ENCODE assay signal across 11 cellular contexts in genomic region chr18:44731866-44732555, GRCh38. TPM values are rescaled to one million over a fixed set of nuclear protein-coding genes. Genes with fewer than 3 reads are reported as not detected.
DNase-seq lines count a peak whose midpoint lies in the region; ATAC-seq and TF ChIP-seq lines count a peak whose summit lies in the region.
"Had no signal": no experiment of that assay in that cellular context is flagged by ENCODE, and none has a peak within 500 bp of the region (broad histone marks: within the 10 kb centered on the region; RNA-seq: fewer than 3 reads in every experiment).

No MANE protein-coding gene starts in this region.

- in situ Hi-C loops in T47D (cut with HindIII; ENCODE audit: low pct_unique_long_range_greater_than_20kb, low sequenced_read_pairs), result no loop called here

- peak overlapping the region; percentile 27 for H3K27ac Mint-ChIP-seq in activated CD8-positive, alpha-beta T cell treated with anti-CD3 and anti-CD28 coated beads for 36 hours
- H3K27ac Mint-ChIP-seq in activated CD8-positive, alpha-beta T cell treated with anti-CD3 and anti-CD28 coated beads, Interleukin-2, amount 10 ng/mL, durations not matched to agents 7 days and 5 days, result no peak overlapping the region

- TF ChIP-seq POLR2A in thyroid gland (IDR thresholded peaks at IDR 0.05), result no peak

- no peak for DNase-seq in activated CD8-positive, alpha-beta T cell treated with anti-CD3 and anti-CD28 coated beads for 36 hours
- DNase-seq in activated CD8-positive, alpha-beta T cell treated with anti-CD3 and anti-CD28 coated beads, Interleukin-2, amount 10 ng/mL, durations not matched to agents 7 days and 5 days, result no peak
- peak; percentile 5 to 83 for DNase-seq in T47D (ENCODE audit: low read depth in 1 of 2, low spot score in 1 of 2)
- DNase-seq in thyroid gland, result no peak
- DNase-seq in KG1 (lab: John Stamatoyannopoulos, UW), result no peak
- DNase-seq in HuH-7 (ENCODE audit: low spot score), result no peak
- no peak for DNase-seq in DMS53 (lab: John Stamatoyannopoulos, UW)
- DNase-seq: activated CD4-positive, alpha-beta T cell treated with anti-CD3 and anti-CD28 coated beads, Interleukin-2, amount 50 U/mL, for 1 hour; NCI-H146 had no signal

- ATAC-seq in activated CD8-positive, alpha-beta T cell treated with anti-CD3 and anti-CD28 coated beads for 36 hours, result no peak
- no peak for ATAC-seq in activated CD8-positive, alpha-beta T cell treated with anti-CD3 and anti-CD28 coated beads, Interleukin-2, amount 10 ng/mL, durations not matched to agents 7 days and 5 days
- peak; percentile 71 for ATAC-seq in HG03354 (IDR thresholded peaks at IDR 0.05; ENCODE audit: poor library complexity, severe bottlenecking, unreplicated experiment)

- H3K4me3 Mint-ChIP-seq in activated CD8-positive, alpha-beta T cell treated with anti-CD3 and anti-CD28 coated beads for 36 hours, result no peak overlapping the region
- H3K4me3 Mint-ChIP-seq in activated CD8-positive, alpha-beta T cell treated with anti-CD3 and anti-CD28 coated beads, Interleukin-2, amount 10 ng/mL, durations not matched to agents 7 days and 5 days, result no peak overlapping the region

- peak overlapping the region in 2 of 3 donors; percentile 30 to 45 for H3K27ac ChIP-seq in thyroid gland

- 77 to 83% methylated on average over 10 of the region's 10 CpGs for WGBS in thyroid gland, 2 donors

- peaks cover 19 to 25% of the 10 kb centered on the region in 2 donors for H3K4me1 ChIP-seq in thyroid gland

- no peak overlapping the region for H3K4me3 ChIP-seq in thyroid gland (replicated peaks in 1 of 3)
- H3K4me3 ChIP-seq: lung had no signal

- no peaks in the 10 kb centered on the region for H3K27me3 ChIP-seq in thyroid gland

- peaks cover 56% of the 10 kb centered on the region for H3K4me1 Mint-ChIP-seq in activated CD8-positive, alpha-beta T cell treated with anti-CD3 and anti-CD28 coated beads for 36 hours (ENCODE audit: low read depth)
- H3K4me1 Mint-ChIP-seq in activated CD8-positive, alpha-beta T cell treated with anti-CD3 and anti-CD28 coated beads, Interleukin-2, amount 10 ng/mL, durations not matched to agents 7 days and 5 days (ENCODE audit: low read depth), result peaks cover 66% of the 10 kb centered on the region

- TF ChIP-seq CTCF in activated CD8-positive, alpha-beta T cell treated with anti-CD3 and anti-CD28 coated beads for 36 hours (IDR thresholded peaks at IDR 0.05), result no peak
- TF ChIP-seq CTCF in thyroid gland (IDR thresholded peaks at IDR 0.05), result no peak

- H3K27me3 Mint-ChIP-seq in activated CD8-positive, alpha-beta T cell treated with anti-CD3 and anti-CD28 coated beads for 36 hours, result peaks cover 2% of the 10 kb centered on the region
- peaks cover 37% of the 10 kb centered on the region for H3K27me3 Mint-ChIP-seq in activated CD8-positive, alpha-beta T cell treated with anti-CD3 and anti-CD28 coated beads, Interleukin-2, amount 10 ng/mL, durations not matched to agents 7 days and 5 days (ENCODE audit: low read depth)

- no peaks in the 10 kb centered on the region for H3K36me3 ChIP-seq in thyroid gland

- intact Hi-C loops in activated CD8-positive, alpha-beta T cell treated with anti-CD3 and anti-CD28 coated beads for 36 hours (cut with micrococcal nuclease), result no loop called here
- intact Hi-C loops in thyroid gland (cut with DNase I), result no loop called here

- H3K36me3 Mint-ChIP-seq in activated CD8-positive, alpha-beta T cell treated with anti-CD3 and anti-CD28 coated beads for 36 hours (ENCODE audit: low read depth), result peaks cover 6% of the 10 kb centered on the region
- peaks cover 14% of the 10 kb centered on the region for H3K36me3 Mint-ChIP-seq in activated CD8-positive, alpha-beta T cell treated with anti-CD3 and anti-CD28 coated beads, Interleukin-2, amount 10 ng/mL, durations not matched to agents 7 days and 5 days (ENCODE audit: low read depth)

- POLR2A ChIA-PET in activated CD8-positive, alpha-beta T cell treated with anti-CD3 and anti-CD28 coated beads for 36 hours (lab: Charles Lee), result interaction anchor here (1.4 kb wide), 1 partner anchor 27 kb away, joined by 3 read pairs; no protein-coding TSS in a partner anchor
- POLR2A ChIA-PET in activated CD8-positive, alpha-beta T cell treated with anti-CD3 and anti-CD28 coated beads, Interleukin-2, amount 10 ng/mL, durations not matched to agents 7 days and 5 days (lab: Charles Lee), result interaction anchor here (1.2 kb wide), 1 partner anchor 78 kb away, joined by 5 read pairs; no protein-coding TSS in a partner anchor

- CTCF ChIA-PET in activated CD8-positive, alpha-beta T cell treated with anti-CD3 and anti-CD28 coated beads for 36 hours (lab: Charles Lee), result no interaction called here
- CTCF ChIA-PET in activated CD8-positive, alpha-beta T cell treated with anti-CD3 and anti-CD28 coated beads, Interleukin-2, amount 10 ng/mL, durations not matched to agents 7 days and 5 days (lab: Charles Lee), result no interaction called here

- H3K9me3 ChIP-seq in thyroid gland, result no peaks in the 10 kb centered on the region

- H3K9me3 Mint-ChIP-seq in activated CD8-positive, alpha-beta T cell treated with anti-CD3 and anti-CD28 coated beads for 36 hours, result no peaks in the 10 kb centered on the region
- H3K9me3 Mint-ChIP-seq in activated CD8-positive, alpha-beta T cell treated with anti-CD3 and anti-CD28 coated beads, Interleukin-2, amount 10 ng/mL, durations not matched to agents 7 days and 5 days (ENCODE audit: insufficient read depth), result no peaks in the 10 kb centered on the region

RNA-seq across cellular contexts. Expression of gene SETBP1, which starts 51.3 kb away (rescaled TPM):
- total RNA-seq in activated CD8-positive, alpha-beta T cell treated with anti-CD3 and anti-CD28 coated beads for 36 hours, result 10 to 100 TPM; 10.2 to 10.4 TPM
- 1 to 10 TPM; 7.0 to 8.4 TPM for total RNA-seq in activated CD8-positive, alpha-beta T cell treated with anti-CD3 and anti-CD28 coated beads, Interleukin-2, amount 10 ng/mL, durations not matched to agents 7 days and 5 days
- total RNA-seq in thyroid gland, result 10 to 100 TPM; 32.1 to 72.0 (median 42.0) TPM

Comparison
In these comparisons a context has a peak if more than half of its experiments do, and no peak if none do; other contexts are left out.
1. DNase-seq: peak in T47D (2 of 2); none in activated CD8-positive, alpha-beta T cell treated with anti-CD3 and anti-CD28 coated beads for 36 hours (single experiment), activated CD8-positive, alpha-beta T cell treated with anti-CD3 and anti-CD28 coated beads, Interleukin-2, amount 10 ng/mL, durations not matched to agents 7 days and 5 days (single experiment), thyroid gland (0 of 2), KG1 (single experiment), HuH-7 (single experiment) and DMS53 (single experiment).